7 cellular contexts compared by ENCODE assay signal in the genomic region with DNA sequence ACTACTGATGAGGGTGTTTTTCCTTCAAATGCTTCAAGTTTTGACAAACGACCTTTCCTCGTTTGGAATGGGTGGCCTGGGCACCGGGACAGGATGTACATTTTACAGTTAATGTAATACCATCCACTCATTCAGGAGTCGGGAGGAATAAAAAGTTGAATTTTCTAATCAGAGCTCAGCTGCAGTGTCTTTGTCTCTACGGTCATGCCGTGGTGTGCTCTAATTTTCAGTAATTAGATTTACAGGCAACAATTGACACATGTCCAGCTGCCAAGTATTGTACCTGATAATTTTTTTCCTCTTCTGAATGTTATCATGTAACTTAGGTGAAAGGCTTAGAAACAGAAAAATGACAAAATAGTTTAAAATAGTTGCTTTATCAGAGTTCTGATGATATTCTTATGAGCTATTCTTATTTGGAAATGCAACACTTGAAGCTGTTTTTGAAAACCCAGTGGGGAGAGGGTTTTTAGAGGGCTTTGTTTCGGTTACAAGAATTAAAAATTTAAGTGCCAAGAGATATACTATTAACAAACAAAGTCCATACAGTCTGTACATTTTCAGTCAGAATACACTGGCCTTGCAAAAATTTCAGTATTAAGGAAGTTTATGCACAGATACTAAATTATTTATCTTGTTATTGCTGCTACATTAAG.
DNase-seq lines count a peak whose midpoint lies in the region; ATAC-seq and FAIRE-seq lines count a peak whose summit lies in the region.

No MANE protein-coding gene starts in this region.

- H3K27me3 Mint-ChIP-seq in effector memory CD8-positive, alpha-beta T cell = no peaks in the 10 kb centered on the region

- ATAC-seq in effector memory CD8-positive, alpha-beta T cell (replicated peaks) = no peak
- ATAC-seq in GM21515 (IDR thresholded peaks at IDR 0.05; ENCODE audit: unreplicated experiment) = no peak

- FAIRE-seq in GM19239 (lab: Jason Lieb, UNC) = peak; percentile 42

- no peaks in the 10 kb centered on the region for H3K9me3 Mint-ChIP-seq in effector memory CD8-positive, alpha-beta T cell

- DNase-seq in GM19239 (ENCODE audit: insufficient read length, low spot score) (no peak), NCI-H748 treated with DMSO at 0.1 percent for 48 hours (lab: John Stamatoyannopoulos, UW) (peak; percentile 45), skeletal muscle cell (ENCODE audit: low read depth) (no peak), cerebellar cortex (ENCODE audit: low spot score) (no peak)
- no peak for DNase-seq in effector memory CD8-positive, alpha-beta T cell
- DNase-seq in NK-92 treated with Interleukin-12 subunit alpha and Interleukin-12 subunit beta, amount 100 ng/mL, for 24 hours (lab: John Stamatoyannopoulos, UW) = no peak

- H3K4me3 ChIP-seq in skeletal muscle cell (ENCODE audit: low read depth, low read length) = peak overlapping the region; percentile 90

- H3K27ac Mint-ChIP-seq in effector memory CD8-positive, alpha-beta T cell = peak overlapping the region; percentile 81 to 91

- peaks cover 15 to 21% of the 10 kb centered on the region in 2 donors for H3K4me1 Mint-ChIP-seq in effector memory CD8-positive, alpha-beta T cell (ENCODE audit: low read depth in 2 of 2)

- peaks cover 24% of the 10 kb centered on the region for H3K36me3 Mint-ChIP-seq in effector memory CD8-positive, alpha-beta T cell (ENCODE audit: insufficient read depth)

- peak overlapping the region; percentile 95 for H3K4me3 Mint-ChIP-seq in effector memory CD8-positive, alpha-beta T cell
